ENCODE assay signal across 1 cellular context in genomic region chr17:79699386-79700036, GRCh38.
TF ChIP-seq lines count a peak whose summit lies in the region.

No MANE protein-coding gene starts in this region.

TF ChIP-seq in HCT116, 20 proteins besides CTCF, POLR2A, EP300 and RAD21:
- TF ChIP-seq REST (IDR thresholded peaks at IDR 0.05; ENCODE audit: low read depth) (no peak), EZH2 (IDR thresholded peaks at IDR 0.05) (no peak), EZH2phosphoT487 (IDR thresholded peaks at IDR 0.05; ENCODE audit: borderline replicate concordance) (no peak), EGR1 (IDR thresholded peaks at IDR 0.05; ENCODE audit: low read depth) (no peak; the same call in 1 of the 2 replicates), JUND (IDR thresholded peaks at IDR 0.05) (no peak), YY1 (IDR thresholded peaks at IDR 0.05; ENCODE audit: extremely low read depth, insufficient replicate concordance, low read depth, low read length) (no peak), TCF7L2 (IDR thresholded peaks at IDR 0.05; ENCODE audit: borderline replicate concordance, extremely low read depth, insufficient read depth, insufficient read length) (no peak), ZFX (IDR thresholded peaks at IDR 0.05) (no peak)
- TF ChIP-seq, protein P1, sequence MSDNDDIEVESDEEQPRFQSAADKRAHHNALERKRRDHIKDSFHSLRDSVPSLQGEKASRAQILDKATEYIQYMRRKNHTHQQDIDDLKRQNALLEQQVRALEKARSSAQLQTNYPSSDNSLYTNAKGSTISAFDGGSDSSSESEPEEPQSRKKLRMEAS (IDR thresholded peaks at IDR 0.05) = no peak
